16 cellular contexts compared by ENCODE assay signal in the genomic region with DNA sequence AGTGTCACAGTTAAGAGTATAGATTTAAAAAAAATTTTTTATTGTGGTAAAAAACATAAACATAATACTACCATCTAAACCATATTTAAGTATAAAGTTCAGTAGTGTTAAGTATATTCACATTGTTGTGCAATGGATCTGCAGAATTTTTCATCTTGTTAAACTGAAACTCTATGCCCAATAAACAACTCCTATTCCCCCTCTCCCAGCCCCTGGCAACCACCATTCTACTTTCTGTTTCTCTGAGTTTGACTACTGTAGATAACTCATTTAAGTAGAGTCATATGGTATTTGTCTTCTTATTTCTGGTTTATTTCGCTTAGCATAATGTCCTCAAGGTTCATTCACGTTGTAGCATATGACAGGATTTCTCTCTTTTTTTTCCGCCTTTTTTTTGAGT.
DNase-seq lines count a peak whose midpoint lies in the region; TF ChIP-seq lines count a peak whose summit lies in the region.
"Had no signal": no experiment of that assay in that cellular context is flagged by ENCODE, and none has a peak within 500 bp of the region (broad histone marks: within the 10 kb centered on the region; RNA-seq: fewer than 3 reads in every experiment).

No MANE protein-coding gene starts in this region.

- H3K4me3 Mint-ChIP-seq in glutamatergic neuron (ENCODE audit: unreplicated experiment) = no peak overlapping the region
- H3K4me3 Mint-ChIP-seq: IgD-negative memory B cell had no signal

- H3K4me1 Mint-ChIP-seq in glutamatergic neuron (ENCODE audit: low read depth, unreplicated experiment) = no peaks in the 10 kb centered on the region

- no peak for TF ChIP-seq POLR2A in uterus (IDR thresholded peaks at IDR 0.05)

- H3K36me3 ChIP-seq in right atrium auricular region = peaks cover 28% of the 10 kb centered on the region
- H3K36me3 ChIP-seq in uterus = no peaks in the 10 kb centered on the region

- H3K4me3 ChIP-seq in right atrium auricular region (no peak overlapping the region), uterus (no peak overlapping the region)
- H3K4me3 ChIP-seq: pancreas, thyroid gland had no signal

- no peaks in the 10 kb centered on the region for H3K27me3 ChIP-seq in right atrium auricular region
- H3K27me3 ChIP-seq in uterus = no peaks in the 10 kb centered on the region
- H3K27me3 ChIP-seq: pancreas, thyroid gland had no signal

- H3K9me3 Mint-ChIP-seq in glutamatergic neuron (ENCODE audit: unreplicated experiment) = peaks cover under 1% of the 10 kb centered on the region
- H3K9me3 Mint-ChIP-seq: IgD-negative memory B cell had no signal

- peak overlapping the region; percentile 66 to 73 for H3K27ac ChIP-seq in right atrium auricular region
- H3K27ac ChIP-seq in uterus = peak overlapping the region; percentile 31 to 55
- H3K27ac ChIP-seq: thyroid gland had no signal

- peaks cover 0 to 61% of the 10 kb centered on the region in 2 donors for H3K4me1 ChIP-seq in right atrium auricular region
- H3K4me1 ChIP-seq in uterus = no peaks in the 10 kb centered on the region

- TF ChIP-seq CTCF in right atrium auricular region (IDR thresholded peaks at IDR 0.05) (no peak), glutamatergic neuron (IDR thresholded peaks at IDR 0.05; ENCODE audit: partially characterized antibody, unreplicated experiment) (no peak), uterus (IDR thresholded peaks at IDR 0.05) (no peak)

- no peaks in the 10 kb centered on the region for H3K36me3 Mint-ChIP-seq in glutamatergic neuron (ENCODE audit: unreplicated experiment)

- peaks cover 3% of the 10 kb centered on the region for H3K27me3 Mint-ChIP-seq in glutamatergic neuron (ENCODE audit: unreplicated experiment)
- H3K27me3 Mint-ChIP-seq: IgD-negative memory B cell had no signal

- DNase-seq in right atrium auricular region (ENCODE audit: low spot score) = no peak
- DNase-seq in cardiac septum (ENCODE audit: low spot score) = no peak
- DNase-seq in NOMO-1 treated with DMSO at 0.1 percent for 48 hours (lab: John Stamatoyannopoulos, UW; ENCODE audit: unreplicated experiment) = peak; percentile 48
- no peak for DNase-seq in glutamatergic neuron
- no peak for DNase-seq in uterus
- DNase-seq in stimulated activated CD4-positive, alpha-beta T cell treated with anti-CD3 and anti-CD28 coated beads, Interleukin-4, amount 100 ng/mL, for 24 hours = no peak
- DNase-seq in inferior parietal cortex (ENCODE audit: extremely low spot score) = no peak
- DNase-seq: activated CD4-positive, alpha-beta T cell treated with anti-CD3 and anti-CD28 coated beads, Interleukin-2, amount 50 U/mL, for 48 hours; left colon; NCI-H1048; NCI-H2107; NCI-H524 treated with DMSO at 0.1 percent for 48 hours; small intestine; thyroid gland had no signal

- intact Hi-C loops in cardiac septum (cut with DNase I) (no loop called here), uterus (cut with DNase I; ENCODE audit: low total_unique reads) (no loop called here)

- peak overlapping the region; percentile 10 for H3K27ac Mint-ChIP-seq in glutamatergic neuron (ENCODE audit: unreplicated experiment)

- H3K9me3 ChIP-seq in right atrium auricular region (no peaks in the 10 kb centered on the region), uterus (no peaks in the 10 kb centered on the region)
- H3K9me3 ChIP-seq: pancreas, thyroid gland had no signal
